Comparison of ENCODE assay signal across 18 cellular contexts in the genomic region with DNA sequence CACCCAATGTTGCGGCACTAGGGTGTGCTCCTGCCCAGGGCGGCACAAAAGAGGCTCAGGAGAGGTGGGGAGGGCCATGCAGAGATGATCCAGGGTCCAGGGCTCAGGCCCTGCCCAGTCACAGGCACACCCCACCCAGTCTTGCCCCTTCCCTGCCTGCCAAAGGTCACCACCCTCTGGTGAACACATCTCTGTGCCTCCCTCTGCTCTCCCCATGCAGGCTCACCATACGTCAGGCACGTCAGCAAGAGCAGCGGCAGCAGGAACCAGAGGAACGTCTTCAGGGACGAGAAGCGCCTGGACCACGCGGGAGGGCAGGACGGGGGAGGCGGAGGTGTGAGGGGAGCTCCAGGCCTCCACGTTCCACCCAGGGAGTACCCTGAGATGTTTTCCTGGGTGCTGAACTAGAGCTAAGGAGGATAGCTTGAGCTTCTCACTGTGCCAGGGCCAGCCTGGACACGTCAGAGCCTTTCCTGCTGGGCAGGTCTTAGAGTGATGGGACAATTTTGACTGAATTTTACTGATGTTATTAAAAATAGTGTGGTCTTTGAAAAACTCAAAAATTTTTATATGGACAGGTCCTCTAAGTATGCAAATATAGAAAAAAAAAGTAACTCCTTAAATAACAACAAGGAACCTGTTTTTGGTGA. TPM values are rescaled to one million over a fixed set of nuclear protein-coding genes. Genes with fewer than 3 reads are reported as not detected.
DNase-seq lines count a peak whose midpoint lies in the region; ATAC-seq lines count a peak whose summit lies in the region.
"Had no signal": no experiment of that assay in that cellular context is flagged by ENCODE, and none has a peak within 500 bp of the region (broad histone marks: within the 10 kb centered on the region; RNA-seq: fewer than 3 reads in every experiment).

No MANE protein-coding gene starts in this region.

- H3K9me3 Mint-ChIP-seq in activated CD8-positive, alpha-beta memory T cell treated with anti-CD3 and anti-CD28 coated beads, Interleukin-2, amount 10 ng/mL, durations not matched to agents 7 days and 5 days (ENCODE audit: low read depth) = no peaks in the 10 kb centered on the region
- no peaks in the 10 kb centered on the region for H3K9me3 Mint-ChIP-seq in activated CD4-positive, alpha-beta memory T cell treated with anti-CD3 and anti-CD28 coated beads, Interleukin-2, amount 10 ng/mL, durations not matched to agents 7 days and 5 days
- H3K9me3 Mint-ChIP-seq in stimulated activated effector memory CD8-positive, alpha-beta T cell treated with anti-CD3 and anti-CD28 coated beads, Interleukin-12 subunit alpha, Interleukin-12 subunit beta, amount 100 ng/mL, for 72 hours = no peaks in the 10 kb centered on the region
- H3K9me3 Mint-ChIP-seq: naive B cell had no signal

- CTCF ChIA-PET in activated CD8-positive, alpha-beta memory T cell treated with anti-CD3 and anti-CD28 coated beads, Interleukin-2, amount 10 ng/mL, durations not matched to agents 7 days and 5 days (lab: Charles Lee) = interaction anchor here (3.5 kb wide), 1 partner anchor 15 kb away, joined by 28 read pairs; no protein-coding TSS in a partner anchor
- CTCF ChIA-PET in activated CD4-positive, alpha-beta memory T cell treated with anti-CD3 and anti-CD28 coated beads, Interleukin-2, amount 10 ng/mL, durations not matched to agents 7 days and 5 days (lab: Charles Lee) = interaction anchor here (1.4 to 2.7 kb wide), 2 partner anchors 18 to 24 kb away, joined by 5 to 16 read pairs; no protein-coding TSS in a partner anchor

- H3K4me1 Mint-ChIP-seq in activated CD8-positive, alpha-beta memory T cell treated with anti-CD3 and anti-CD28 coated beads, Interleukin-2, amount 10 ng/mL, durations not matched to agents 7 days and 5 days = peaks cover 60% of the 10 kb centered on the region
- H3K4me1 Mint-ChIP-seq in activated CD4-positive, alpha-beta memory T cell treated with anti-CD3 and anti-CD28 coated beads, Interleukin-2, amount 10 ng/mL, durations not matched to agents 7 days and 5 days = peaks cover 62% of the 10 kb centered on the region
- H3K4me1 Mint-ChIP-seq in stimulated activated effector memory CD8-positive, alpha-beta T cell treated with anti-CD3 and anti-CD28 coated beads, Interleukin-12 subunit alpha, Interleukin-12 subunit beta, amount 100 ng/mL, for 72 hours = peaks cover 43% of the 10 kb centered on the region

- POLR2A ChIA-PET in activated CD4-positive, alpha-beta memory T cell treated with anti-CD3 and anti-CD28 coated beads, Interleukin-2, amount 10 ng/mL, durations not matched to agents 7 days and 5 days (lab: Charles Lee) = interaction anchor here (2.3 to 17.0 kb wide), 2 partner anchors 12 to 42 kb away, joined by 6 to 479 read pairs; no protein-coding TSS in a partner anchor

- peaks cover 81% of the 10 kb centered on the region for H3K36me3 Mint-ChIP-seq in activated CD8-positive, alpha-beta memory T cell treated with anti-CD3 and anti-CD28 coated beads, Interleukin-2, amount 10 ng/mL, durations not matched to agents 7 days and 5 days
- H3K36me3 Mint-ChIP-seq in activated CD4-positive, alpha-beta memory T cell treated with anti-CD3 and anti-CD28 coated beads, Interleukin-2, amount 10 ng/mL, durations not matched to agents 7 days and 5 days (ENCODE audit: low read depth) = peaks cover 92% of the 10 kb centered on the region
- H3K36me3 Mint-ChIP-seq in stimulated activated effector memory CD8-positive, alpha-beta T cell treated with anti-CD3 and anti-CD28 coated beads, Interleukin-12 subunit alpha, Interleukin-12 subunit beta, amount 100 ng/mL, for 72 hours = peaks cover 100% of the 10 kb centered on the region

- H3K27ac Mint-ChIP-seq in activated CD8-positive, alpha-beta memory T cell treated with anti-CD3 and anti-CD28 coated beads, Interleukin-2, amount 10 ng/mL, durations not matched to agents 7 days and 5 days = peak overlapping the region; percentile 57
- H3K27ac Mint-ChIP-seq in activated CD4-positive, alpha-beta memory T cell treated with anti-CD3 and anti-CD28 coated beads, Interleukin-2, amount 10 ng/mL, durations not matched to agents 7 days and 5 days = peak overlapping the region; percentile 77
- peak overlapping the region; percentile 99 for H3K27ac Mint-ChIP-seq in stimulated activated effector memory CD8-positive, alpha-beta T cell treated with anti-CD3 and anti-CD28 coated beads, Interleukin-12 subunit alpha, Interleukin-12 subunit beta, amount 100 ng/mL, for 72 hours

- no peak overlapping the region for H3K4me3 Mint-ChIP-seq in activated CD8-positive, alpha-beta memory T cell treated with anti-CD3 and anti-CD28 coated beads, Interleukin-2, amount 10 ng/mL, durations not matched to agents 7 days and 5 days
- no peak overlapping the region for H3K4me3 Mint-ChIP-seq in activated CD4-positive, alpha-beta memory T cell treated with anti-CD3 and anti-CD28 coated beads, Interleukin-2, amount 10 ng/mL, durations not matched to agents 7 days and 5 days
- no peak overlapping the region for H3K4me3 Mint-ChIP-seq in stimulated activated effector memory CD8-positive, alpha-beta T cell treated with anti-CD3 and anti-CD28 coated beads, Interleukin-12 subunit alpha, Interleukin-12 subunit beta, amount 100 ng/mL, for 72 hours

- DNase-seq in activated CD8-positive, alpha-beta memory T cell treated with anti-CD3 and anti-CD28 coated beads, Interleukin-2, amount 10 ng/mL, durations not matched to agents 7 days and 5 days = no peak
- no peak for DNase-seq in activated CD8-positive, alpha-beta memory T cell treated with anti-CD3 and anti-CD28 coated beads, Interleukin-2, amount 50 U/mL, for 4 hours
- no peak for DNase-seq in activated CD4-positive, alpha-beta memory T cell treated with anti-CD3 and anti-CD28 coated beads, Interleukin-2, amount 10 ng/mL, durations not matched to agents 7 days and 5 days
- DNase-seq in epithelial cell of prostate (ENCODE audit: low read depth, low spot score) (no peak), NOMO-1 treated with dmso at 0.1 percent for 144 hours (lab: John Stamatoyannopoulos, UW; ENCODE audit: unreplicated experiment) (no peak), NCI-H524 treated with DMSO at 0.1 percent for 48 hours (lab: John Stamatoyannopoulos, UW) (no peak)
- no peak for DNase-seq in stimulated activated effector memory CD8-positive, alpha-beta T cell treated with anti-CD3 and anti-CD28 coated beads, Interleukin-12 subunit alpha, Interleukin-12 subunit beta, amount 100 ng/mL, for 72 hours (ENCODE audit: low spot score in 2 of 2)
- DNase-seq: Calu3; GDM1; heart right ventricle; left cardiac atrium; naive B cell; NCI-H1048; NCI-H2107; stimulated activated CD4-positive, alpha-beta T cell treated with anti-CD3 and anti-CD28 coated beads, Interleukin-1b, Interleukin-23, amount 100 ng/mL, for 48 hours; T1000; upper lobe of right lung had no signal

- no peak for ATAC-seq in activated CD8-positive, alpha-beta memory T cell treated with anti-CD3 and anti-CD28 coated beads, Interleukin-2, amount 10 ng/mL, durations not matched to agents 7 days and 5 days
- ATAC-seq in stimulated activated effector memory CD8-positive, alpha-beta T cell treated with anti-CD3 and anti-CD28 coated beads, Interleukin-12 subunit alpha, Interleukin-12 subunit beta, amount 100 ng/mL, for 72 hours = no peak
- ATAC-seq in HG03095 (IDR thresholded peaks at IDR 0.05; ENCODE audit: unreplicated experiment) = no peak
- ATAC-seq: heart right ventricle, left cardiac atrium, upper lobe of right lung had no signal

- H3K27ac ChIP-seq in epithelial cell of prostate = peak overlapping the region; percentile 48
- H3K27ac ChIP-seq: upper lobe of right lung had no signal

- no peaks in the 10 kb centered on the region for H3K27me3 Mint-ChIP-seq in activated CD8-positive, alpha-beta memory T cell treated with anti-CD3 and anti-CD28 coated beads, Interleukin-2, amount 10 ng/mL, durations not matched to agents 7 days and 5 days
- no peaks in the 10 kb centered on the region for H3K27me3 Mint-ChIP-seq in activated CD4-positive, alpha-beta memory T cell treated with anti-CD3 and anti-CD28 coated beads, Interleukin-2, amount 10 ng/mL, durations not matched to agents 7 days and 5 days
- H3K27me3 Mint-ChIP-seq: naive B cell had no signal

RNA-seq across cellular contexts. Expression of a gene that starts 7.2 kb away (rescaled TPM):
- total RNA-seq in activated CD8-positive, alpha-beta memory T cell treated with anti-CD3 and anti-CD28 coated beads, Interleukin-2, amount 10 ng/mL, durations not matched to agents 7 days and 5 days = 100 to 1,000 TPM; 320 to 412 TPM
- total RNA-seq in activated CD4-positive, alpha-beta memory T cell treated with anti-CD3 and anti-CD28 coated beads, Interleukin-2, amount 10 ng/mL, durations not matched to agents 7 days and 5 days = 100 to 1,000 TPM; 498 to 500 TPM

RNA-seq across cellular contexts. Expression of a gene that starts 42.9 kb away (rescaled TPM):
- total RNA-seq in activated CD8-positive, alpha-beta memory T cell treated with anti-CD3 and anti-CD28 coated beads, Interleukin-2, amount 10 ng/mL, durations not matched to agents 7 days and 5 days = 100 to 1,000 TPM; 116 to 146 TPM
- total RNA-seq in activated CD4-positive, alpha-beta memory T cell treated with anti-CD3 and anti-CD28 coated beads, Interleukin-2, amount 10 ng/mL, durations not matched to agents 7 days and 5 days = 100 to 1,000 TPM; 111 to 114 TPM

RNA-seq across cellular contexts. Expression of a gene that starts 45.3 kb away (rescaled TPM):
- 1 to 10 TPM; 8.2 to 8.9 TPM for total RNA-seq in activated CD8-positive, alpha-beta memory T cell treated with anti-CD3 and anti-CD28 coated beads, Interleukin-2, amount 10 ng/mL, durations not matched to agents 7 days and 5 days
- 1 to 10 TPM; 8.0 to 8.4 TPM for total RNA-seq in activated CD4-positive, alpha-beta memory T cell treated with anti-CD3 and anti-CD28 coated beads, Interleukin-2, amount 10 ng/mL, durations not matched to agents 7 days and 5 days

RNA-seq across cellular contexts. Expression of a gene that starts 47.9 kb away (rescaled TPM):
- 10 to 100 TPM; 74.0 to 77.0 TPM for total RNA-seq in activated CD8-positive, alpha-beta memory T cell treated with anti-CD3 and anti-CD28 coated beads, Interleukin-2, amount 10 ng/mL, durations not matched to agents 7 days and 5 days
- 100 to 1,000 TPM; 109 to 111 TPM for total RNA-seq in activated CD4-positive, alpha-beta memory T cell treated with anti-CD3 and anti-CD28 coated beads, Interleukin-2, amount 10 ng/mL, durations not matched to agents 7 days and 5 days
